23 cellular contexts compared by ENCODE assay signal in the genomic region with DNA sequence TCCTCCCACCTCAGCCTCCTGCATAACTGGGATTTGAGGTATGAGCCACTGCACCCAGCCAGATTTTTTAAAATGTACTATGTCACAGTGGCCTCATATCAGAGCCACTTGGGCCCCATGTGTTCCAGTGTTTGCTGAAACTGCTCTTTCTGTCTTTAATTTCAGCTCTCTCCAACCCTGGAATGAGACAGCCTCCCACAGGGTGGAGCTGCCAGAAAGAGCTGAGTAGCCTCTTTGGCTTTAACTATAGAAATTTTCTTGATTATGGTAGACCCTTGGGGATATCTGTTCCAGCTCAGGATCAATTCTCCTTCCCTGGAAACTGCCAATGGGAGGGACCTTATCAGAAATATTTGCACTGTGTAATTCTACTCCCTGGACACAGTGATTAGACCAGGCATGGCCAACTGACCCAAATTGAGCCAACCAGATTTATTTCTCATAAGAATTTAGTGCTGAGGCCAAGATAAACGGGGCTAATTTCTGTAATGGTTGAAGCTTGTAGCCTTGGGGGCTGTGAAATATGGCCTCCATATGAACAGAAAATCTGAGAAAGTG. TPM values are rescaled to one million over a fixed set of nuclear protein-coding genes. Genes with fewer than 3 reads are reported as not detected.
DNase-seq lines count a peak whose midpoint lies in the region; ATAC-seq and TF ChIP-seq lines count a peak whose summit lies in the region.
"Had no signal": no experiment of that assay in that cellular context is flagged by ENCODE, and none has a peak within 500 bp of the region (broad histone marks: within the 10 kb centered on the region; RNA-seq: fewer than 3 reads in every experiment).

No MANE protein-coding gene starts in this region.

- peaks cover 2% of the 10 kb centered on the region for H3K4me1 Mint-ChIP-seq in progenitor cell of endocrine pancreas (ENCODE audit: low read depth)

- no peaks in the 10 kb centered on the region for H4K20me1 ChIP-seq in SK-N-SH (ENCODE audit: insufficient read depth)

- CTCF ChIA-PET in SK-N-SH (lab: Yijun Ruan, JAX) = interaction anchor here (1.2 to 5.8 kb wide), 8 partner anchors 8 to 71 kb away, joined by 3 to 35 read pairs (median 6); no protein-coding TSS in a partner anchor

- no peaks in the 10 kb centered on the region for H3K79me2 ChIP-seq in SK-N-SH (ENCODE audit: insufficient read depth)

- H3K4me3 Mint-ChIP-seq in progenitor cell of endocrine pancreas (ENCODE audit: low read depth) = no peak overlapping the region

- 6% methylated on average over 1 of the region's 1 CpG for WGBS in SK-N-SH (ENCODE audit: low lambda C conversion rate)

- DNase-seq in SK-N-SH = no peak
- no peak for DNase-seq in adipocyte (ENCODE audit: low read depth)
- peak; percentile 71 for DNase-seq in fibroblast of the aortic adventitia (ENCODE audit: low read depth)
- no peak for DNase-seq in progenitor cell of endocrine pancreas (ENCODE audit: low spot score, unreplicated experiment)
- no peak for DNase-seq in activated CD4-positive, CD25-positive, alpha-beta regulatory T cell (lab: John Stamatoyannopoulos, UW)
- DNase-seq in T-helper 9 cell = no peak
- DNase-seq: 8988T, ACHN, Calu3, DMS79 treated with DMSO at 0.1 percent for 48 hours, GF-D8, Karpas-422, NCI-H1092 treated with DMSO at 0.1 percent for 48 hours, NCI-H1436 treated with DMSO at 0.1 percent for 48 hours, NCI-H187 treated with DMSO at 0.1 percent for 48 hours, NCI-H2171 treated with DMSO at 0.1 percent for 48 hours, NCI-H524, NCI-H774, PC-9, SHP77 treated with DMSO at 0.1 percent for 48 hours had no signal

- H3K9me3 ChIP-seq in SK-N-SH = no peaks in the 10 kb centered on the region
- peaks cover 9% of the 10 kb centered on the region for H3K9me3 ChIP-seq in adipocyte (ENCODE audit: control insufficient read depth, low read length)

- H2AFZ ChIP-seq in SK-N-SH (ENCODE audit: low read depth) = no peak overlapping the region
- H2AFZ ChIP-seq: PC-9 had no signal

- H3K36me3 Mint-ChIP-seq in progenitor cell of endocrine pancreas (ENCODE audit: insufficient read depth) = no peaks in the 10 kb centered on the region

- H3K27me3 ChIP-seq in SK-N-SH (ENCODE audit: insufficient read depth) = no peaks in the 10 kb centered on the region
- no peaks in the 10 kb centered on the region for H3K27me3 ChIP-seq in adipocyte (replicated peaks; ENCODE audit: control insufficient read depth, insufficient read depth, low read length)

- H3K4me3 ChIP-seq in SK-N-SH (ENCODE audit: low read depth in 2 of 2, low read length in 1 of 2) = no peak overlapping the region
- H3K4me3 ChIP-seq in adipocyte (ENCODE audit: low read length) = no peak overlapping the region
- H3K4me3 ChIP-seq in fibroblast of the aortic adventitia (ENCODE audit: low read depth, low read length) = no peak overlapping the region
- H3K4me3 ChIP-seq: PC-9, SK-N-MC had no signal

- H3K27ac Mint-ChIP-seq in progenitor cell of endocrine pancreas = peak overlapping the region; percentile 31

- TF ChIP-seq RAD21 in SK-N-SH (IDR thresholded peaks at IDR 0.05; ENCODE audit: low read length) = no peak

- H3K27me3 Mint-ChIP-seq in progenitor cell of endocrine pancreas = no peaks in the 10 kb centered on the region

- no peaks in the 10 kb centered on the region for H3K9me2 ChIP-seq in SK-N-SH

- H3K36me3 ChIP-seq in SK-N-SH (replicated peaks in 1 of 2; ENCODE audit: control insufficient read depth in 1 of 2, insufficient read depth in 2 of 2, low read length in 1 of 2) (no peaks in the 10 kb centered on the region), adipocyte (ENCODE audit: control insufficient read depth, insufficient read depth, low read length, severe bottlenecking) (no peaks in the 10 kb centered on the region)

- H3K4me1 ChIP-seq in SK-N-SH (ENCODE audit: control insufficient read depth in 1 of 2, insufficient read depth in 2 of 2, low read depth in 1 of 2, low read length in 1 of 2) = peaks cover 0 to 11% of the 10 kb centered on the region in 2 experiments; a peak in 1 of 4 replicates
- H3K4me1 ChIP-seq in adipocyte (ENCODE audit: control insufficient read depth, insufficient read depth, low read length) = peaks cover 7% of the 10 kb centered on the region

- TF ChIP-seq EP300 in SK-N-SH (IDR thresholded peaks at IDR 0.05; ENCODE audit: borderline replicate concordance in 1 of 2, low read depth in 1 of 2, low read length in 1 of 2) = no peak

- peaks cover 2% of the 10 kb centered on the region for H3K9me3 Mint-ChIP-seq in progenitor cell of endocrine pancreas (ENCODE audit: low read depth)

- no peak overlapping the region for H3K27ac ChIP-seq in SK-N-SH (ENCODE audit: low read depth in 2 of 2, low read length in 1 of 2)
- H3K27ac ChIP-seq: PC-9, SK-N-MC had no signal

- H3K9ac ChIP-seq in SK-N-SH (no peak overlapping the region), adipocyte (ENCODE audit: low read length) (peak overlapping the region; percentile 45)

- ATAC-seq in SK-N-SH treated with all-trans-retinoic acid at 6 μM for 48 hours = no peak
- ATAC-seq in HG03457 (IDR thresholded peaks at IDR 0.05; ENCODE audit: unreplicated experiment) = no peak

- H3F3A ChIP-seq in SK-N-SH (replicated peaks; ENCODE audit: insufficient read depth) = no peaks in the 10 kb centered on the region

- H3K4me2 ChIP-seq in SK-N-SH = no peak overlapping the region
- H3K4me2 ChIP-seq: PC-9 had no signal

- POLR2A ChIA-PET in SK-N-SH (lab: Yijun Ruan, JAX) = no interaction called here

- TF ChIP-seq CTCF in SK-N-SH (IDR thresholded peaks at IDR 0.05) (no peak), fibroblast of the aortic adventitia (IDR thresholded peaks at IDR 0.05; ENCODE audit: insufficient read depth, low read length) (no peak), progenitor cell of endocrine pancreas (IDR thresholded peaks at IDR 0.05; ENCODE audit: unreplicated experiment) (no peak)

TF ChIP-seq in SK-N-SH, 30 proteins besides CTCF, POLR2A, EP300 and RAD21:
- TF ChIP-seq, protein P1, sequence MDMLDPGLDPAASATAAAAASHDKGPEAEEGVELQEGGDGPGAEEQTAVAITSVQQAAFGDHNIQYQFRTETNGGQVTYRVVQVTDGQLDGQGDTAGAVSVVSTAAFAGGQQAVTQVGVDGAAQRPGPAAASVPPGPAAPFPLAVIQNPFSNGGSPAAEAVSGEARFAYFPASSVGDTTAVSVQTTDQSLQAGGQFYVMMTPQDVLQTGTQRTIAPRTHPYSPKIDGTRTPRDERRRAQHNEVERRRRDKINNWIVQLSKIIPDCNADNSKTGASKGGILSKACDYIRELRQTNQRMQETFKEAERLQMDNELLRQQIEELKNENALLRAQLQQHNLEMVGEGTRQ (IDR thresholded peaks at IDR 0.05; ENCODE audit: borderline replicate concordance, low read depth, low read length) = no peak
- no peak for TF ChIP-seq NRF1 (IDR thresholded peaks at IDR 0.05; ENCODE audit: low read depth, low read length)
- no peak for TF ChIP-seq MEF2A (IDR thresholded peaks at IDR 0.05; ENCODE audit: borderline replicate concordance, low read depth)
- TF ChIP-seq RCOR1 (IDR thresholded peaks at IDR 0.05; ENCODE audit: low read length) = peak; percentile 35; the same call in 1 of the 2 replicates
- TF ChIP-seq, protein P2, sequence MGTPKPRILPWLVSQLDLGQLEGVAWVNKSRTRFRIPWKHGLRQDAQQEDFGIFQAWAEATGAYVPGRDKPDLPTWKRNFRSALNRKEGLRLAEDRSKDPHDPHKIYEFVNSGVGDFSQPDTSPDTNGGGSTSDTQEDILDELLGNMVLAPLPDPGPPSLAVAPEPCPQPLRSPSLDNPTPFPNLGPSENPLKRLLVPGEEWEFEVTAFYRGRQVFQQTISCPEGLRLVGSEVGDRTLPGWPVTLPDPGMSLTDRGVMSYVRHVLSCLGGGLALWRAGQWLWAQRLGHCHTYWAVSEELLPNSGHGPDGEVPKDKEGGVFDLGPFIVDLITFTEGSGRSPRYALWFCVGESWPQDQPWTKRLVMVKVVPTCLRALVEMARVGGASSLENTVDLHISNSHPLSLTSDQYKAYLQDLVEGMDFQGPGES (IDR thresholded peaks at IDR 0.05; ENCODE audit: low read depth, low read length) = no peak

TF ChIP-seq in SK-N-SH treated with all-trans-retinoic acid at 6 μM for 48 hours, 23 proteins besides CTCF, POLR2A, EP300 and RAD21:
- TF ChIP-seq ZFP30 (CRISPR knock-in tag; IDR thresholded peaks at IDR 0.05) (no peak), BACH2 (CRISPR knock-in tag; IDR thresholded peaks at IDR 0.05; ENCODE audit: borderline replicate concordance) (no peak), ESRRG (CRISPR knock-in tag; IDR thresholded peaks at IDR 0.05) (no peak), RARB (CRISPR knock-in tag; IDR thresholded peaks at IDR 0.05) (no peak)
TF ChIP-seq in SK-N-SH treated with all-trans-retinoic acid at 6 μM for 48 hours: peak in this region for 0.

RNA-seq across cellular contexts. Expression of a gene that starts 39.0 kb away (rescaled TPM):
- polyA plus RNA-seq in SK-N-SH (2012; rRNA removed) = 3.3 and 3.9 TPM in 2 replicates
- polyA plus RNA-seq in SK-N-SH (2012; cell fraction: cytosol; rRNA removed) = 1.5 and 2.2 TPM in 2 replicates
- polyA plus RNA-seq in SK-N-SH (2012; cell fraction: nucleus; rRNA removed) = 10.9 and 11.8 TPM in 2 replicates
- total RNA-seq in fibroblast of the aortic adventitia (ENCODE audit: low replicate concordance) (3.3 TPM in 2 replicates), progenitor cell of endocrine pancreas (12.5 and 14.4 TPM in 2 replicates)
